ENCODE assay signal across 17 cellular contexts in the genomic region with DNA sequence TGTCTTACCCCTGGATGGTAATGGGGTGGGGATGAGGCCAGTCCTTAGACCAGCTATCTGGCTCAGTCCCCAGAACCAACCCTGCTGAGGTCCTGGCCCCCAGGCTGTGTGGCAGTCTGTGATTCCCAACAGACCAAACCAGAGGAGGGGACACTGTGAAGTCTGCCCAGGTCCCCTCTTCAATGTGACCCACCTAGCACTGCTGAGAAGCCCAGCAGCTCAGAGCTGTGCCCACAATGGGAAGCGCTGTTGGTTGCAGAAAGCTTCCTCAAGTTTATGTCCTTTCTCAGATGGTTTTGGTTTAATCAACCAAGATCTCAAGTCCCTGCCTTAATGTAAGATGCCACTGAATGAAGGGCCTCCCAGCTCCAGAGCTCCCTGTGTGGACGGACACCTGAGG.
"Had no signal": no experiment of that assay in that cellular context is flagged by ENCODE, and none has a peak within 500 bp of the region (broad histone marks: within the 10 kb centered on the region; RNA-seq: fewer than 3 reads in every experiment).

No MANE protein-coding gene starts in this region.

- H3K4me3 Mint-ChIP-seq: mesothelial cell of epicardium; natural killer cell; neural crest cell; stimulated activated naive B cell treated with anti-CD40 and anti-IgM and Interleukin-4, amounts not matched to agents 10 μg/mL and 1 μg/mL and 100 μg/mL, for 72 hours; stimulated activated naive CD8-positive, alpha-beta T cell treated with anti-CD3 and anti-CD28 coated beads, Interleukin-15, amount 100 ng/mL, for 72 hours had no signal

- H3K79me2 ChIP-seq: hepatocyte had no signal

- H3K27ac ChIP-seq: esophagus squamous epithelium, hepatocyte, ovary, right lobe of liver, testis, tibial nerve had no signal

- H3K4me1 Mint-ChIP-seq: mesothelial cell of epicardium; neural crest cell; stimulated activated naive CD8-positive, alpha-beta T cell treated with anti-CD3 and anti-CD28 coated beads, Interleukin-15, amount 100 ng/mL, for 72 hours had no signal

- H3K27me3 ChIP-seq: hepatocyte, ovary, right lobe of liver, testis had no signal

- H3K9me3 ChIP-seq: esophagus squamous epithelium, ovary, right lobe of liver, testis, tibial nerve had no signal

- H3K4me1 ChIP-seq: esophagus squamous epithelium had no signal

- DNase-seq: central memory CD4-positive, alpha-beta T cell; esophagus squamous epithelium; foreskin fibroblast; kidney glomerular epithelial cell; mammary epithelial cell; natural killer cell; ovary; right lobe of liver; stimulated activated CD4-positive, alpha-beta T cell treated with anti-CD3 and anti-CD28 coated beads, Interleukin-4, amount 100 ng/mL, for 24 hours; stimulated activated naive B cell treated with anti-CD40 and anti-IgM and Interleukin-4, amounts not matched to agents 10 μg/mL and 1 μg/mL and 100 μg/mL, for 72 hours; stimulated activated naive CD8-positive, alpha-beta T cell treated with anti-CD3 and anti-CD28 coated beads, Interleukin-15, amount 100 ng/mL, for 72 hours; testis had no signal

- H3K27ac Mint-ChIP-seq: mesothelial cell of epicardium; stimulated activated naive CD8-positive, alpha-beta T cell treated with anti-CD3 and anti-CD28 coated beads, Interleukin-15, amount 100 ng/mL, for 72 hours had no signal

- H3K36me3 ChIP-seq: esophagus squamous epithelium, ovary, right lobe of liver, tibial nerve had no signal

- H3K4me2 ChIP-seq: hepatocyte had no signal

- H3K9me3 Mint-ChIP-seq: mesothelial cell of epicardium; natural killer cell; neural crest cell; stimulated activated naive B cell treated with anti-CD40 and anti-IgM and Interleukin-4, amounts not matched to agents 10 μg/mL and 1 μg/mL and 100 μg/mL, for 72 hours; stimulated activated naive CD8-positive, alpha-beta T cell treated with anti-CD3 and anti-CD28 coated beads, Interleukin-15, amount 100 ng/mL, for 72 hours had no signal

- ATAC-seq: left lobe of liver; natural killer cell; right lobe of liver; stimulated activated naive CD8-positive, alpha-beta T cell treated with anti-CD3 and anti-CD28 coated beads, Interleukin-15, amount 100 ng/mL, for 72 hours had no signal

- H3K4me3 ChIP-seq: esophagus squamous epithelium, hepatocyte, ovary, right lobe of liver, testis, tibial nerve had no signal

- H3K36me3 Mint-ChIP-seq: mesothelial cell of epicardium; natural killer cell; stimulated activated naive B cell treated with anti-CD40 and anti-IgM and Interleukin-4, amounts not matched to agents 10 μg/mL and 1 μg/mL and 100 μg/mL, for 72 hours had no signal
